15 cellular contexts compared by ENCODE assay signal in the genomic region with DNA sequence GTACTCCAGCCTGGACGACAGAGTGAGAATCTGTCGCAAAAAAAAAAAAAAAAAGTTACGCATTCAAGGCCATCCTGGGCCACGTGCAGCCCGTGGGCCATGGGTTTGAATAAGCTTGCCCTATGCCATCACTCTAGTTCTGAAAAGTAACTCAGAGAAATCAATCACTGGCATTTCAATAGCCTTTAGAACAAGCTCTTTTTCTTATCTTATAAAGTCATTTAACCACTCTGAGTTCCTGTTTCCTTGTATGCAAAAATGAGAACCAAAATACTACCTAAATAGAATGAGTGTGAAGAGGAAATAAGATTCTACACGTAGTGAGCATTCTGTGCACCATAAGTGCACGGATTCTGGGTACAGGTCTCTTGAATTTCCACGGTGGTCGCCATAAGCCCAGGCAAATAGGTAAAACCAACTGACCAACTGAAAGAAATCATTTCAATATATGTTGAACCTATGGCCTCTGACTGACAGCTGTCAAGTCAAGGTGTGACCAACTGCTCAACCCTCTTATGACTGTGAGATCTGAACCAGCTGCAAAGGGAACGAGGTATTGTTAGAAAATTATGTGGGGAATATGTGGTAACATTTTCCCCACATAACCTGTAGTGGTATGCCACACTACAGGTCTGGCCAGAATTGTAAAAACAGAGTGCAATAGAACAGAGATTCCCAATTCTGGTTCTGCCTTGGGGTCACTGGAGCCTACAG.
DNase-seq lines count a peak whose midpoint lies in the region; ATAC-seq, FAIRE-seq and TF ChIP-seq lines count a peak whose summit lies in the region.
"Had no signal": no experiment of that assay in that cellular context is flagged by ENCODE, and none has a peak within 500 bp of the region (broad histone marks: within the 10 kb centered on the region; RNA-seq: fewer than 3 reads in every experiment).

No MANE protein-coding gene starts in this region.

- ATAC-seq in HG02870 (IDR thresholded peaks at IDR 0.05; ENCODE audit: unreplicated experiment), result peak; percentile 49
- no peak for ATAC-seq in left lobe of liver
- ATAC-seq: A549; activated T-cell treated with anti-CD3 and anti-CD28 coated beads, Interleukin-2, amount 50 U/mL, for 4 hours had no signal

- DNase-seq in GM10248 (ENCODE audit: extremely low spot score) (peak; percentile 35), GM19239 (ENCODE audit: insufficient read length, low spot score) (no peak), OCI-M1 (lab: John Stamatoyannopoulos, UW) (peak; percentile 33), left lobe of liver (ENCODE audit: low spot score) (no peak), midbrain (lab: John Stamatoyannopoulos, UW) (no peak)
- no peak for DNase-seq in stimulated activated CD4-positive, alpha-beta T cell treated with anti-CD3 and anti-CD28 coated beads, Interleukin-12 subunit alpha, Interleukin-12 subunit beta, amount 100 ng/mL, for 4 hours
- DNase-seq in central memory CD4-positive, alpha-beta T cell, result no peak
- DNase-seq: activated CD4-positive, alpha-beta T cell treated with anti-CD3 and anti-CD28 coated beads, Interleukin-2, amount 50 U/mL, for 1 hour; activated T-cell treated with anti-CD3 and anti-CD28 coated beads, Interleukin-2, amount 50 U/mL, for 4 hours; GOT3; NCI-H1105; NCI-H345 had no signal

- no peak for TF ChIP-seq CTCF in GM10248 (IDR thresholded peaks at IDR 0.05; ENCODE audit: control extremely low read depth, extremely low read depth, low read depth, missing control alignments)

- CTCF ChIA-PET in GM10248 (lab: Yijun Ruan, JAX), result interaction anchor here (1.0 to 1.8 kb wide), 3 partner anchors 17 to 33 kb away, joined by 3 to 6 read pairs (median 5); no protein-coding TSS in a partner anchor

- POLR2A ChIA-PET in GM10248 (lab: Yijun Ruan, JAX), result interaction anchor here (0.6 kb wide), 1 partner anchor 31 kb away, joined by 3 read pairs; no protein-coding TSS in a partner anchor

- peak; percentile 76 for FAIRE-seq in GM19239 (lab: Jason Lieb, UNC)
- FAIRE-seq: A549, islet of Langerhans had no signal

Comparison
In these comparisons a context has a peak if more than half of its experiments do, and no peak if none do; other contexts are left out.
1. DNase-seq: peak in GM10248 (single experiment) and OCI-M1 (single experiment); none in GM19239 (single experiment), left lobe of liver (single experiment), stimulated activated CD4-positive, alpha-beta T cell treated with anti-CD3 and anti-CD28 coated beads, Interleukin-12 subunit alpha, Interleukin-12 subunit beta, amount 100 ng/mL, for 4 hours (single experiment), midbrain (single experiment) and central memory CD4-positive, alpha-beta T cell (single experiment).